17 cellular contexts compared by ENCODE assay signal in the genomic region with DNA sequence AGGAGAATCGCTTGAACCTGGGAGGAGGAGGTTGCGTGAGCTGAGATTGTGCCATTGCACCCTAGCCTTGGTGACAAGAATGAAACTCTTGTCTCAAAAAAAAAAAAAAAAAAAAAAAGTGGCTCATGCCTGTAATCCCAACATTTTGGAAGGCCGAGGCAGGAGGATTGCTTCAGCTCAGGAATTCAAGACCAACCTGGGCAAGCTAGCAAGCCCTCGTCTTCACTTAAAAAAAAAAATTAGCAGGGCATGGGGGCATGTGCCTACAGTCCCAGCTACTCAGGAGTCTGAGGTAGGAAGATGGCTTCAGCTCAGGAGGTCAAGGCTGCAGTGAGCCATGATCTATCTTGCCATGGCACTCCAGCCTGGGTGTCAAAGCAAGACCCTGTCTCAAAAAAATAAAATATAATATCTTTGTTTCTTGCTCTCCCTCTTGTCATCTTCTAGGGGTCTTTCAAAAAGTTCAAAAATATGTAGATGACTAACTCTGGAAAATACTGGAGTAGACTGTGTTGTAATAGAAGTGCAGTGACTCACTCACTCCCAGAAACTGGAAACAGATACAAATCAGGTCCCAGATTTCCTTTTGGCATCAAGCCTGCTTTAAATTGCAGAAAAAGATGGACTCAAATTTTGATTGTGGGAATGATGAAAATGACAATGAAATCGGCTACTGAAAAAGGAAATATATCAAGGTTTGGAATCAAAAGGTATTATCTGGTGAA. TPM values are rescaled to one million over a fixed set of nuclear protein-coding genes. Genes with fewer than 3 reads are reported as not detected.
DNase-seq lines count a peak whose midpoint lies in the region; ATAC-seq, FAIRE-seq and TF ChIP-seq lines count a peak whose summit lies in the region.
"Had no signal": no experiment of that assay in that cellular context is flagged by ENCODE, and none has a peak within 500 bp of the region (broad histone marks: within the 10 kb centered on the region; RNA-seq: fewer than 3 reads in every experiment).

No MANE protein-coding gene starts in this region.

- no peaks in the 10 kb centered on the region for H3K36me3 Mint-ChIP-seq in natural killer cell
- no peaks in the 10 kb centered on the region for H3K36me3 Mint-ChIP-seq in natural killer cell treated with Interleukin-12 subunit alpha and Interleukin-12 subunit beta and Interleukin-15 and Interleukin-18, amount 100 ng/mL, for 72 hours
- H3K36me3 Mint-ChIP-seq in Calu3 (ENCODE audit: insufficient read depth, unreplicated experiment), result peaks cover 25% of the 10 kb centered on the region

- H3K27me3 Mint-ChIP-seq in natural killer cell (ENCODE audit: low read depth in 2 of 2), result peaks cover 5 to 25% of the 10 kb centered on the region in 2 donors
- peaks cover 12 to 23% of the 10 kb centered on the region in 2 donors for H3K27me3 Mint-ChIP-seq in natural killer cell treated with Interleukin-12 subunit alpha and Interleukin-12 subunit beta and Interleukin-15 and Interleukin-18, amount 100 ng/mL, for 72 hours
- peaks cover 10% of the 10 kb centered on the region for H3K27me3 Mint-ChIP-seq in Calu3 (ENCODE audit: unreplicated experiment)
- H3K27me3 Mint-ChIP-seq: activated T-helper 17 cell treated with anti-CD3 and anti-CD28 coated beads, Interleukin-2, amount 50 U/mL, for 72 hours had no signal

- ATAC-seq in natural killer cell (no peak), SK-N-SH treated with all-trans-retinoic acid at 6 μM for 48 hours (peak; percentile 11; the same call in 2 of the 3 replicates), GM21515 (IDR thresholded peaks at IDR 0.05; ENCODE audit: unreplicated experiment) (no peak), HG02642 (IDR thresholded peaks at IDR 0.05; ENCODE audit: poor library complexity, unreplicated experiment) (no peak)
- ATAC-seq in natural killer cell treated with Interleukin-12 subunit alpha and Interleukin-12 subunit beta and Interleukin-15 and Interleukin-18, amount 100 ng/mL, for 72 hours, result no peak
- ATAC-seq: activated CD4-positive, CD25-positive, alpha-beta regulatory T cell treated with anti-CD3 and anti-CD28 coated beads, Interleukin-2, amount 50 U/mL, for 24 hours; activated T-helper 17 cell treated with anti-CD3 and anti-CD28 coated beads, Interleukin-2, amount 50 U/mL, for 72 hours; heart left ventricle had no signal

- intact Hi-C loops in natural killer cell (cut with micrococcal nuclease) (loop anchor here (10.0 kb wide), 1 partner anchor 301 kb away; a partner anchor contains a TSS), Calu3 (cut with micrococcal nuclease; ENCODE audit: unreplicated experiment) (no loop called here)

- no peaks in the 10 kb centered on the region for H3K9me3 Mint-ChIP-seq in natural killer cell
- no peaks in the 10 kb centered on the region for H3K9me3 Mint-ChIP-seq in natural killer cell treated with Interleukin-12 subunit alpha and Interleukin-12 subunit beta and Interleukin-15 and Interleukin-18, amount 100 ng/mL, for 72 hours
- H3K9me3 Mint-ChIP-seq in Calu3 (ENCODE audit: low read depth, unreplicated experiment), result no peaks in the 10 kb centered on the region
- H3K9me3 Mint-ChIP-seq: activated T-helper 17 cell treated with anti-CD3 and anti-CD28 coated beads, Interleukin-2, amount 50 U/mL, for 72 hours had no signal

- H3K4me1 Mint-ChIP-seq in natural killer cell (peaks cover 8 to 9% of the 10 kb centered on the region in 2 donors), Calu3 (ENCODE audit: low read depth, unreplicated experiment) (no peaks in the 10 kb centered on the region)
- peaks cover 3 to 7% of the 10 kb centered on the region in 2 donors for H3K4me1 Mint-ChIP-seq in natural killer cell treated with Interleukin-12 subunit alpha and Interleukin-12 subunit beta and Interleukin-15 and Interleukin-18, amount 100 ng/mL, for 72 hours (ENCODE audit: low read depth in 2 of 2)

- TF ChIP-seq CTCF in natural killer cell (IDR thresholded peaks at IDR 0.05) (no peak), fibroblast of pulmonary artery (IDR thresholded peaks at IDR 0.05; ENCODE audit: low read length, missing control alignments) (no peak), Calu3 (IDR thresholded peaks at IDR 0.05; ENCODE audit: unreplicated experiment) (no peak)

- no peak overlapping the region for H3K4me3 ChIP-seq in fibroblast of pulmonary artery (replicated peaks; ENCODE audit: low read depth, low read length)
- H3K4me3 ChIP-seq: heart left ventricle, lung, SK-N-MC, thoracic aorta had no signal

- FAIRE-seq in urothelium cell line (lab: Jason Lieb, UNC), result no peak
- FAIRE-seq: colon had no signal

- CTCF ChIA-PET in Calu3 (lab: Charles Lee), result interaction anchor here (0.6 to 1.4 kb wide), 2 partner anchors 12 to 141 kb away, joined by 3 to 8 read pairs; no protein-coding TSS in a partner anchor

- no peak overlapping the region for H3K27ac Mint-ChIP-seq in natural killer cell
- no peak overlapping the region for H3K27ac Mint-ChIP-seq in natural killer cell treated with Interleukin-12 subunit alpha and Interleukin-12 subunit beta and Interleukin-15 and Interleukin-18, amount 100 ng/mL, for 72 hours
- no peak overlapping the region for H3K27ac Mint-ChIP-seq in Calu3 (ENCODE audit: unreplicated experiment)
- H3K27ac Mint-ChIP-seq: activated T-helper 17 cell treated with anti-CD3 and anti-CD28 coated beads, Interleukin-2, amount 50 U/mL, for 72 hours; B cell had no signal

- no TSS peak for BruUV-seq in Calu3 (replicated peaks; lab: Mats Ljungman, UMichigan)

- DNase-seq in natural killer cell (no peak), fibroblast of pulmonary artery (ENCODE audit: low read depth) (peak; percentile 78), urothelium cell line (ENCODE audit: low spot score) (peak; percentile 36), Calu3 (no peak)
- DNase-seq in natural killer cell treated with Interleukin-12 subunit alpha and Interleukin-12 subunit beta and Interleukin-15 and Interleukin-18, amount 100 ng/mL, for 72 hours (ENCODE audit: low spot score), result no peak
- DNase-seq: heart left ventricle, NCI-H1417 treated with DMSO at 0.1 percent for 48 hours had no signal

- peak overlapping the region; percentile 47 for H3K4me3 Mint-ChIP-seq in natural killer cell
- no peak overlapping the region for H3K4me3 Mint-ChIP-seq in natural killer cell treated with Interleukin-12 subunit alpha and Interleukin-12 subunit beta and Interleukin-15 and Interleukin-18, amount 100 ng/mL, for 72 hours
- H3K4me3 Mint-ChIP-seq in Calu3 (ENCODE audit: low read depth, unreplicated experiment), result no peak overlapping the region
- H3K4me3 Mint-ChIP-seq: activated T-helper 17 cell treated with anti-CD3 and anti-CD28 coated beads, Interleukin-2, amount 50 U/mL, for 72 hours; B cell had no signal

TF ChIP-seq in SK-N-SH treated with all-trans-retinoic acid at 6 μM for 48 hours, 23 proteins besides CTCF, POLR2A, EP300 and RAD21:
- TF ChIP-seq RARB (CRISPR knock-in tag; IDR thresholded peaks at IDR 0.05), result no peak
- TF ChIP-seq ISL1 (CRISPR knock-in tag; IDR thresholded peaks at IDR 0.05), result peak; percentile 53; the same call in 1 of the 2 replicates
TF ChIP-seq in SK-N-SH treated with all-trans-retinoic acid at 6 μM for 48 hours: peak in this region for 1.

RNA-seq across cellular contexts. Expression of a gene that starts 2.8 kb away (rescaled TPM):
- total RNA-seq in natural killer cell (10 to 100 TPM; 19.0 to 25.9 (median 21.6) TPM), Calu3 (2022) (23.4 and 26.7 TPM in 2 replicates)
- 10 to 100 TPM in 1 of 2 donors, 1 to 10 TPM in 1; 9.9 to 16.6 TPM for total RNA-seq in natural killer cell treated with Interleukin-12 subunit alpha and Interleukin-12 subunit beta and Interleukin-15 and Interleukin-18, amount 100 ng/mL, for 72 hours

RNA-seq across cellular contexts. Expression of a gene that starts 17.5 kb away (rescaled TPM):
- total RNA-seq in natural killer cell, result 10 to 100 TPM; 24.4 to 32.8 (median 25.0) TPM
- 10 to 100 TPM; 18.7 to 19.7 TPM for total RNA-seq in natural killer cell treated with Interleukin-12 subunit alpha and Interleukin-12 subunit beta and Interleukin-15 and Interleukin-18, amount 100 ng/mL, for 72 hours
- 21.5 and 22.6 TPM in 2 replicates for total RNA-seq in Calu3 (2022)

Comparison
In these comparisons a context has a peak if more than half of its experiments do, and no peak if none do; other contexts are left out.
1. DNase-seq: peak in fibroblast of pulmonary artery (single experiment) and urothelium cell line (single experiment); none in natural killer cell (single experiment), natural killer cell treated with Interleukin-12 subunit alpha and Interleukin-12 subunit beta and Interleukin-15 and Interleukin-18, amount 100 ng/mL, for 72 hours (single experiment) and Calu3 (single experiment).